ENCODE assay signal across 39 cellular contexts in the genomic region with DNA sequence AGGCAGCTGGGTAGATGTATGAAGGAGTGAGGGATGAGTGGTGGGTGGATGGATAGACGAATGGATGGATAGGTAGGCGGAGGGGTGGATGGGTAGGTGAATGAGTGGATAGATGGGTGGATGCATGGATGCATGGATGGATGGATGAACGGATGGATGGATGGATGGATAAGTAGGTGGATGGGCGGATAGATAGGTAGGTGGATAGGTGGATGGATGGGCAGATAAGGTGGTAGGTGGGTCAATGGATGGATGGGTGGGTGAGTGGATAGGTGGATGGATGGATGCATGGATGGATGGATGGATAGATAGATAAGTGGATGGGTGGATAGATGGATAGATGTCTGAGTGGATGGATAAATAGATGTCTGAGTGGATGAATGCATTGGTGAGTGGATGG. TPM values are rescaled to one million over a fixed set of nuclear protein-coding genes. Genes with fewer than 3 reads are reported as not detected.
"Had no signal": no experiment of that assay in that cellular context is flagged by ENCODE, and none has a peak within 500 bp of the region (broad histone marks: within the 10 kb centered on the region; RNA-seq: fewer than 3 reads in every experiment).

No MANE protein-coding gene starts in this region.

- H3K36me3 Mint-ChIP-seq: activated CD4-positive, alpha-beta memory T cell treated with anti-CD3 and anti-CD28 coated beads for 36 hours; activated CD8-positive, alpha-beta memory T cell treated with anti-CD3 and anti-CD28 coated beads, Interleukin-2, amount 10 ng/mL, durations not matched to agents 7 days and 5 days; activated naive CD4-positive, alpha-beta T cell treated with anti-CD3 and anti-CD28 coated beads, Interleukin-2, amount 10 ng/mL, durations not matched to agents 7 days and 5 days; activated naive CD4-positive, alpha-beta T cell treated with anti-CD3 and anti-CD28 coated beads, Interleukin-2, amount 50 U/mL, for 72 hours had no signal

- DNase-seq: activated CD4-positive, alpha-beta memory T cell treated with anti-CD3 and anti-CD28 coated beads for 36 hours; activated CD4-positive, alpha-beta T cell treated with anti-CD3 and anti-CD28 coated beads for 36 hours; activated CD4-positive, alpha-beta T cell treated with anti-CD3 and anti-CD28 coated beads, Interleukin-2, amount 10 ng/mL, durations not matched to agents 24 days and 14 days; activated CD4-positive, CD25-positive, alpha-beta regulatory T cell; activated CD4-positive, CD25-positive, alpha-beta regulatory T cell treated with anti-CD3 and anti-CD28 coated beads, Interleukin-2, amount 50 U/mL, for 72 hours; activated CD8-positive, alpha-beta memory T cell treated with anti-CD3 and anti-CD28 coated beads, Interleukin-2, amount 10 ng/mL, durations not matched to agents 7 days and 5 days; activated CD8-positive, alpha-beta memory T cell treated with anti-CD3 and anti-CD28 coated beads, Interleukin-2, amount 50 U/mL, for 4 hours; activated CD8-positive, alpha-beta T cell treated with anti-CD3 and anti-CD28 coated beads, Interleukin-2, amount 10 ng/mL, durations not matched to agents 7 days and 5 days; activated gamma-delta T cell; activated naive CD4-positive, alpha-beta T cell; activated naive CD4-positive, alpha-beta T cell treated with anti-CD3 and anti-CD28 coated beads, Interleukin-2, amount 10 ng/mL, durations not matched to agents 7 days and 5 days; activated T-cell treated with anti-CD3 and anti-CD28 coated beads for 4 hours; activated T-cell treated with anti-CD3 and anti-CD28 coated beads, Interleukin-2, amount 50 U/mL, for 24 hours; activated T-cell treated with anti-CD3 and anti-CD28 coated beads, Interleukin-2, amount 50 U/mL, for 72 hours; adrenal gland; amygdala; aorta; body of pancreas; central memory CD4-positive, alpha-beta T cell; cerebellar nuclear complex; dorsolateral prefrontal cortex; esophagus squamous epithelium; foreskin melanocyte; heart right ventricle; T-helper 2 cell had no signal

- H3K9me3 Mint-ChIP-seq: activated CD4-positive, alpha-beta memory T cell treated with anti-CD3 and anti-CD28 coated beads for 36 hours; activated naive CD4-positive, alpha-beta T cell treated with anti-CD3 and anti-CD28 coated beads, Interleukin-2, amount 10 ng/mL, durations not matched to agents 7 days and 5 days; activated naive CD4-positive, alpha-beta T cell treated with anti-CD3 and anti-CD28 coated beads, Interleukin-2, amount 50 U/mL, for 72 hours; activated T-cell treated with anti-CD3 and anti-CD28 coated beads, Interleukin-2, amount 50 U/mL, for 24 hours; activated T-cell treated with anti-CD3 and anti-CD28 coated beads, Interleukin-2, amount 50 U/mL, for 72 hours; dendritic cell treated with granulocyte-macrophage colony-stimulating factor and Interleukin-4, amounts not matched to agents 40 ng/mL and 50 ng/mL, for 4 days had no signal

- H3K4me1 Mint-ChIP-seq: activated CD4-positive, alpha-beta T cell treated with anti-CD3 and anti-CD28 coated beads for 36 hours; activated CD4-positive, alpha-beta T cell treated with anti-CD3 and anti-CD28 coated beads, Interleukin-2, amount 10 ng/mL, durations not matched to agents 24 days and 14 days; activated CD8-positive, alpha-beta memory T cell treated with anti-CD3 and anti-CD28 coated beads, Interleukin-2, amount 10 ng/mL, durations not matched to agents 7 days and 5 days; activated naive CD4-positive, alpha-beta T cell treated with anti-CD3 and anti-CD28 coated beads, Interleukin-2, amount 10 ng/mL, durations not matched to agents 7 days and 5 days had no signal

- H3K4me3 Mint-ChIP-seq: activated CD4-positive, alpha-beta memory T cell treated with anti-CD3 and anti-CD28 coated beads for 36 hours; activated CD4-positive, alpha-beta T cell treated with anti-CD3 and anti-CD28 coated beads for 36 hours; activated CD4-positive, alpha-beta T cell treated with anti-CD3 and anti-CD28 coated beads, Interleukin-2, amount 10 ng/mL, durations not matched to agents 24 days and 14 days; activated CD8-positive, alpha-beta memory T cell treated with anti-CD3 and anti-CD28 coated beads, Interleukin-2, amount 10 ng/mL, durations not matched to agents 7 days and 5 days; activated CD8-positive, alpha-beta T cell treated with anti-CD3 and anti-CD28 coated beads, Interleukin-2, amount 10 ng/mL, durations not matched to agents 7 days and 5 days; activated naive CD4-positive, alpha-beta T cell treated with anti-CD3 and anti-CD28 coated beads, Interleukin-2, amount 10 ng/mL, durations not matched to agents 7 days and 5 days; activated T-cell treated with anti-CD3 and anti-CD28 coated beads, Interleukin-2, amount 50 U/mL, for 24 hours; activated T-cell treated with anti-CD3 and anti-CD28 coated beads, Interleukin-2, amount 50 U/mL, for 72 hours; dendritic cell treated with granulocyte-macrophage colony-stimulating factor and Interleukin-4, amounts not matched to agents 40 ng/mL and 50 ng/mL, for 4 days had no signal

- H3K9me3 ChIP-seq: adrenal gland, body of pancreas, esophagus squamous epithelium, gastroesophageal sphincter, heart right ventricle had no signal

- H3K27me3 ChIP-seq: adrenal gland, body of pancreas, cardiac muscle cell, dorsolateral prefrontal cortex, esophagus squamous epithelium, gastroesophageal sphincter, heart right ventricle had no signal

- FAIRE-seq: endometrium, endothelial cell of umbilical vein had no signal

- H3K36me3 ChIP-seq: adrenal gland, cardiac muscle cell, esophagus squamous epithelium, gastroesophageal sphincter had no signal

- H3K27ac ChIP-seq: adrenal gland, body of pancreas, cardiac muscle cell, coronary artery, dorsolateral prefrontal cortex, epithelial cell of prostate, esophagus squamous epithelium, gastroesophageal sphincter, heart right ventricle had no signal

- ATAC-seq: activated CD4-positive, alpha-beta T cell treated with anti-CD3 and anti-CD28 coated beads for 36 hours; activated CD8-positive, alpha-beta memory T cell treated with anti-CD3 and anti-CD28 coated beads, Interleukin-2, amount 10 ng/mL, durations not matched to agents 7 days and 5 days; activated CD8-positive, alpha-beta T cell treated with anti-CD3 and anti-CD28 coated beads, Interleukin-2, amount 10 ng/mL, durations not matched to agents 7 days and 5 days; activated naive CD4-positive, alpha-beta T cell treated with anti-CD3 and anti-CD28 coated beads, Interleukin-2, amount 50 U/mL, for 72 hours; activated T-cell treated with anti-CD3 and anti-CD28 coated beads, Interleukin-2, amount 50 U/mL, for 72 hours; body of pancreas; gastroesophageal sphincter; heart right ventricle had no signal

- H3K4me3 ChIP-seq: adrenal gland, body of pancreas, cardiac muscle cell, coronary artery, dorsolateral prefrontal cortex, esophagus squamous epithelium, gastroesophageal sphincter, heart right ventricle had no signal

- H3K27me3 Mint-ChIP-seq: activated CD4-positive, alpha-beta memory T cell treated with anti-CD3 and anti-CD28 coated beads for 36 hours; activated CD4-positive, alpha-beta T cell treated with anti-CD3 and anti-CD28 coated beads for 36 hours; activated CD4-positive, alpha-beta T cell treated with anti-CD3 and anti-CD28 coated beads, Interleukin-2, amount 10 ng/mL, durations not matched to agents 24 days and 14 days; activated CD8-positive, alpha-beta memory T cell treated with anti-CD3 and anti-CD28 coated beads, Interleukin-2, amount 10 ng/mL, durations not matched to agents 7 days and 5 days; activated naive CD4-positive, alpha-beta T cell treated with anti-CD3 and anti-CD28 coated beads, Interleukin-2, amount 10 ng/mL, durations not matched to agents 7 days and 5 days; activated T-cell treated with anti-CD3 and anti-CD28 coated beads, Interleukin-2, amount 50 U/mL, for 24 hours had no signal

- H3K27ac Mint-ChIP-seq: activated CD4-positive, alpha-beta memory T cell treated with anti-CD3 and anti-CD28 coated beads for 36 hours; activated CD4-positive, alpha-beta T cell treated with anti-CD3 and anti-CD28 coated beads for 36 hours; activated CD4-positive, alpha-beta T cell treated with anti-CD3 and anti-CD28 coated beads, Interleukin-2, amount 10 ng/mL, durations not matched to agents 24 days and 14 days; activated CD8-positive, alpha-beta memory T cell treated with anti-CD3 and anti-CD28 coated beads, Interleukin-2, amount 10 ng/mL, durations not matched to agents 7 days and 5 days; activated CD8-positive, alpha-beta T cell treated with anti-CD3 and anti-CD28 coated beads, Interleukin-2, amount 10 ng/mL, durations not matched to agents 7 days and 5 days; activated naive CD4-positive, alpha-beta T cell treated with anti-CD3 and anti-CD28 coated beads, Interleukin-2, amount 10 ng/mL, durations not matched to agents 7 days and 5 days; activated naive CD4-positive, alpha-beta T cell treated with anti-CD3 and anti-CD28 coated beads, Interleukin-2, amount 50 U/mL, for 72 hours; activated T-cell treated with anti-CD3 and anti-CD28 coated beads, Interleukin-2, amount 50 U/mL, for 24 hours; activated T-cell treated with anti-CD3 and anti-CD28 coated beads, Interleukin-2, amount 50 U/mL, for 72 hours; dendritic cell treated with granulocyte-macrophage colony-stimulating factor and Interleukin-4, amounts not matched to agents 40 ng/mL and 50 ng/mL, for 4 days had no signal

RNA-seq across cellular contexts. Expression of a gene that starts 30.1 kb away (rescaled TPM):
- total RNA-seq: activated CD4-positive, alpha-beta memory T cell treated with anti-CD3 and anti-CD28 coated beads for 36 hours; activated CD4-positive, alpha-beta T cell treated with anti-CD3 and anti-CD28 coated beads, Interleukin-2, amount 10 ng/mL, durations not matched to agents 24 days and 14 days; activated CD8-positive, alpha-beta memory T cell treated with anti-CD3 and anti-CD28 coated beads for 36 hours; activated CD8-positive, alpha-beta memory T cell treated with anti-CD3 and anti-CD28 coated beads, Interleukin-2, amount 10 ng/mL, durations not matched to agents 7 days and 5 days; activated CD8-positive, alpha-beta T cell treated with anti-CD3 and anti-CD28 coated beads, Interleukin-2, amount 10 ng/mL, durations not matched to agents 7 days and 5 days; activated naive CD4-positive, alpha-beta T cell treated with anti-CD3 and anti-CD28 coated beads, Interleukin-2, amount 50 U/mL, for 72 hours; endothelial cell of umbilical vein; T-helper 1 cell treated with Interleukin-12 subunit alpha and Interleukin-12 subunit beta and Interleukin-4 antibody, amounts not matched to agents 30 ng/mL and 1 ng/mL, for 36 hours had no signal
- polyA plus RNA-seq: endothelial cell of umbilical vein had no signal

RNA-seq across cellular contexts. Expression of a gene that starts 49.2 kb away (rescaled TPM):
- total RNA-seq: activated CD4-positive, alpha-beta memory T cell treated with anti-CD3 and anti-CD28 coated beads for 36 hours; activated CD4-positive, alpha-beta T cell treated with anti-CD3 and anti-CD28 coated beads for 36 hours; activated CD4-positive, alpha-beta T cell treated with anti-CD3 and anti-CD28 coated beads, Interleukin-2, amount 10 ng/mL, durations not matched to agents 24 days and 14 days; activated CD8-positive, alpha-beta memory T cell treated with anti-CD3 and anti-CD28 coated beads for 36 hours; activated CD8-positive, alpha-beta memory T cell treated with anti-CD3 and anti-CD28 coated beads, Interleukin-2, amount 10 ng/mL, durations not matched to agents 7 days and 5 days; activated CD8-positive, alpha-beta T cell treated with anti-CD3 and anti-CD28 coated beads, Interleukin-2, amount 10 ng/mL, durations not matched to agents 7 days and 5 days; activated naive CD4-positive, alpha-beta T cell treated with anti-CD3 and anti-CD28 coated beads, Interleukin-2, amount 50 U/mL, for 72 hours; activated T-cell treated with anti-CD3 and anti-CD28 coated beads, Interleukin-2, amount 50 U/mL, for 72 hours; adrenal gland; aorta; body of pancreas; cardiac muscle cell; dorsolateral prefrontal cortex; endothelial cell of umbilical vein; esophagus squamous epithelium; fibroblast of lung; fibroblast of villous mesenchyme; gastroesophageal sphincter; glomerular endothelial cell; heart right ventricle; T-helper 1 cell treated with Interleukin-12 subunit alpha and Interleukin-12 subunit beta and Interleukin-4 antibody, amounts not matched to agents 30 ng/mL and 1 ng/mL, for 36 hours had no signal
- polyA plus RNA-seq: adrenal gland, aorta, cardiac muscle cell, endothelial cell of umbilical vein, esophagus, fibroblast of lung, heart right ventricle had no signal
